ENCODE assay signal across 29 cellular contexts in genomic region chr20:1793821-1794220, GRCh38.
"Had no signal": no experiment of that assay in that cellular context is flagged by ENCODE, and none has a peak within 500 bp of the region (broad histone marks: within the 10 kb centered on the region; RNA-seq: fewer than 3 reads in every experiment).

No MANE protein-coding gene starts in this region.

- H3K4me2 ChIP-seq: neural progenitor cell, smooth muscle cell had no signal

- H3K9ac ChIP-seq: neural progenitor cell, parathyroid adenoma had no signal

- H3K4me3 ChIP-seq: neural progenitor cell, ovary, psoas muscle, skin epidermis, smooth muscle cell, spleen, suprapubic skin, testis, tibial artery, transverse colon, upper lobe of right lung, uterus had no signal

- H3K4me1 ChIP-seq: parathyroid adenoma, psoas muscle, spleen, suprapubic skin, testis, tibial artery, upper lobe of right lung, uterus had no signal

- H3K79me2 ChIP-seq: parathyroid adenoma had no signal

- H2AFZ ChIP-seq: neural progenitor cell, parathyroid adenoma had no signal

- DNase-seq: naive thymus-derived CD8-positive, alpha-beta T cell; occipital lobe; ovary; posterior cingulate gyrus; psoas muscle; right cardiac atrium; spleen; stimulated activated CD4-positive, alpha-beta T cell treated with anti-CD3 and anti-CD28 coated beads, Interleukin-12 subunit alpha, Interleukin-12 subunit beta, amount 100 ng/mL, for 4 hours; stimulated activated CD4-positive, alpha-beta T cell treated with anti-CD3 and anti-CD28 coated beads, Interleukin-1b, Interleukin-23, amount 100 ng/mL, for 48 hours; stimulated activated CD4-positive, alpha-beta T cell treated with anti-CD3 and anti-CD28 coated beads, Interleukin-4, amount 100 ng/mL, for 1 hour; stimulated activated CD4-positive, alpha-beta T cell treated with anti-CD3 and anti-CD28 coated beads, Interleukin-4, amount 100 ng/mL, for 4 hours; stimulated activated CD8-positive, alpha-beta memory T cell treated with anti-CD3 and anti-CD28 coated beads, Interleukin-4, amount 100 ng/mL, for 48 hours; stimulated activated naive CD4-positive, alpha-beta T cell; stimulated activated naive CD8-positive, alpha-beta T cell treated with anti-CD3 and anti-CD28 coated beads, Interleukin-15, amount 100 ng/mL, for 72 hours; stimulated activated naive CD8-positive, alpha-beta T cell treated with anti-CD3 and anti-CD28 coated beads, Interleukin-15, Interleukin-2, amounts not matched to agents 100 U/mL and 50 U/mL, for 24 hours; substantia nigra; testis; tibial artery; transverse colon; upper lobe of right lung; uterus had no signal

- H3K27ac ChIP-seq: neural progenitor cell, ovary, parathyroid adenoma, psoas muscle, skin epidermis, spleen, suprapubic skin, testis, tibial artery, transverse colon, upper lobe of right lung, uterus had no signal

- H3K9me3 ChIP-seq: ovary, psoas muscle, spleen, suprapubic skin, testis, tibial artery, transverse colon, upper lobe of right lung, uterus had no signal

- H3K36me3 ChIP-seq: neural progenitor cell, ovary, spleen, suprapubic skin, tibial artery, transverse colon, upper lobe of right lung, uterus had no signal

- ATAC-seq: naive thymus-derived CD8-positive, alpha-beta T cell; natural killer cell treated with Interleukin-12 subunit alpha and Interleukin-12 subunit beta and Interleukin-15 and Interleukin-18, amount 100 ng/mL, for 72 hours; psoas muscle; right cardiac atrium; sciatic nerve; stimulated activated memory B cell treated with anti-CD40 and anti-IgM and Interleukin-4, amounts not matched to agents 10 μg/mL and 1 μg/mL and 100 μg/mL, for 72 hours; stimulated activated naive CD8-positive, alpha-beta T cell treated with anti-CD3 and anti-CD28 coated beads, Interleukin-15, amount 100 ng/mL, for 72 hours; stimulated activated naive CD8-positive, alpha-beta T cell treated with anti-CD3 and anti-CD28 coated beads, Interleukin-15, Interleukin-2, amounts not matched to agents 100 U/mL and 50 U/mL, for 24 hours; upper lobe of right lung had no signal

- H3K27me3 ChIP-seq: ovary, suprapubic skin, testis, transverse colon, uterus had no signal
